In the genomic region with DNA sequence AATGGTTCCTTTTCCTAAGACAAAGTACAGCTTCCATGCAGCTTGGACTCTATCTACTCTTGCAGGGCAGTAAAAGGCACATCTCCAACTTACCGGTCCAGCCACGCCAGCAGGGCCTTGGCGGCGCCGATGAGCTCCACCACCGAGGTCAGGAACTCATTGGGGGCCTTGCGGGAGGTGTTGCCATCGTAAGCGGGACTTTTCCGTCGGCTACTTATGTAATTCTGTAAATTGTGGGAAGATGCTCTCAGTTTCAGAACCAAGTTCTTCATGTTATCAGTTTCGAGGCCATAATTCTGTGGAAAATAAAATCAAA, we compare ENCODE assay signal across 33 cellular contexts.
DNase-seq lines count a peak whose midpoint lies in the region; ATAC-seq, FAIRE-seq and TF ChIP-seq lines count a peak whose summit lies in the region.
"Had no signal": no experiment of that assay in that cellular context is flagged by ENCODE, and none has a peak within 500 bp of the region (broad histone marks: within the 10 kb centered on the region; RNA-seq: fewer than 3 reads in every experiment).

No MANE protein-coding gene starts in this region.

- no peak for ATAC-seq in HepG2
- ATAC-seq in HG03175 (IDR thresholded peaks at IDR 0.05; ENCODE audit: unreplicated experiment): peak; percentile 21
- ATAC-seq in Right ventricle myocardium superior (ENCODE audit: poor library complexity): no peak
- ATAC-seq: activated CD4-positive, alpha-beta T cell treated with anti-CD3 and anti-CD28 coated beads for 36 hours; activated CD8-positive, alpha-beta T cell treated with anti-CD3 and anti-CD28 coated beads, Interleukin-2, amount 10 ng/mL, durations not matched to agents 7 days and 5 days; left cardiac atrium; natural killer cell treated with Interleukin-12 subunit alpha and Interleukin-12 subunit beta and Interleukin-15 and Interleukin-18, amount 100 ng/mL, for 72 hours had no signal

- BruUV-seq in HepG2 (replicated peaks; lab: Mats Ljungman, UMichigan): no TSS peak

- H3K79me2 ChIP-seq in HepG2 (ENCODE audit: insufficient read depth, low read length): peaks cover 26% of the 10 kb centered on the region

- H3K36me3 ChIP-seq in liver (ENCODE audit: control insufficient read depth in 4 of 4, insufficient read depth in 3 of 4, low read depth in 1 of 4, low read length in 3 of 4) (peaks cover 0 to under 1% (median under 1%) of the 10 kb centered on the region in 4 donors), HepG2 (replicated peaks in 1 of 2; ENCODE audit: control insufficient read depth in 1 of 2, insufficient read depth in 2 of 2, low read length in 2 of 2) (peaks cover 9 to 37% of the 10 kb centered on the region in 2 experiments), duodenal mucosa (ENCODE audit: control insufficient read depth in 1 of 2, insufficient read depth in 2 of 2, low read length in 2 of 2) (peaks cover 0 to 2% of the 10 kb centered on the region in 2 donors)
- H3K36me3 ChIP-seq: HAP-1 had no signal

- CTCF ChIA-PET in HepG2 (lab: Yijun Ruan, JAX; ENCODE audit: low intra/inter-chr PET ratio, low total read pairs): no interaction called here

- WGBS in liver: 37% methylated on average over 12 of the region's 12 CpGs
- 95% methylated on average over 12 of the region's 12 CpGs for WGBS in HepG2 (ENCODE audit: low lambda C conversion rate)

- no peak overlapping the region for H2AFZ ChIP-seq in HepG2 (ENCODE audit: low read length)

- H3K4me1 ChIP-seq in liver (ENCODE audit: control insufficient read depth in 4 of 4, insufficient read depth in 4 of 4, low read length in 3 of 4): peaks cover 5 to 41% (median 21%) of the 10 kb centered on the region in 4 donors
- H3K4me1 ChIP-seq in HepG2 (ENCODE audit: insufficient read depth, low read length): peaks cover 40% of the 10 kb centered on the region
- H3K4me1 ChIP-seq in duodenal mucosa (ENCODE audit: control insufficient read depth in 1 of 2, insufficient read depth in 2 of 2, low read length in 2 of 2): peaks cover 5 to 27% of the 10 kb centered on the region in 2 donors

- H3K9ac ChIP-seq in liver (ENCODE audit: low read depth in 1 of 2, low read length in 2 of 2): peak overlapping the region in 1 of 2 donors; percentile 93
- no peak overlapping the region for H3K9ac ChIP-seq in HepG2 (ENCODE audit: insufficient read depth, low read depth, low read length)
- H3K9ac ChIP-seq in duodenal mucosa (ENCODE audit: low read depth in 1 of 2, low read length in 2 of 2): no peak overlapping the region

- no peak for TF ChIP-seq RAD21 in liver (IDR thresholded peaks at IDR 0.05)
- no peak for TF ChIP-seq RAD21 in HepG2 (CRISPR knock-in tag; IDR thresholded peaks at IDR 0.05)

- no peaks in the 10 kb centered on the region for H4K20me1 ChIP-seq in HepG2 (ENCODE audit: insufficient read depth, low read length)

- H3K27me3 ChIP-seq in liver (ENCODE audit: control insufficient read depth in 4 of 4, insufficient read depth in 4 of 4, low read length in 3 of 4) (no peaks in the 10 kb centered on the region), HepG2 (ENCODE audit: control insufficient read depth in 1 of 2, insufficient read depth in 2 of 2, low read length in 2 of 2) (no peaks in the 10 kb centered on the region), duodenal mucosa (ENCODE audit: control insufficient read depth in 1 of 2, insufficient read depth in 2 of 2, low read length in 2 of 2) (no peaks in the 10 kb centered on the region)
- H3K27me3 ChIP-seq: dorsolateral prefrontal cortex, Peyer's patch had no signal

- TF ChIP-seq CTCF in liver (IDR thresholded peaks at IDR 0.05; ENCODE audit: low read depth, low read length, missing input control): no peak
- no peak for TF ChIP-seq CTCF in HepG2 (CRISPR knock-in tag; IDR thresholded peaks at IDR 0.05)

- in situ Hi-C loops in HepG2 (cut with HindIII; ENCODE audit: extremely low pct_ligation_motif_present, low pct_unique_long_range_greater_than_20kb): no loop called here

- TF ChIP-seq POLR2A in HepG2 (IDR thresholded peaks at IDR 0.05; ENCODE audit: insufficient read depth in 1 of 2, low read depth in 2 of 2, low read length in 2 of 2) (no peak), H54 (IDR thresholded peaks at IDR 0.05; ENCODE audit: low read depth, low read length) (no peak)

- H3K4me3 ChIP-seq in liver (ENCODE audit: low read depth in 1 of 3, low read length in 3 of 3): peak overlapping the region in 2 of 3 donors; percentile 47 to 57
- no peak overlapping the region for H3K4me3 ChIP-seq in HepG2 (replicated peaks in 1 of 3; ENCODE audit: insufficient read depth in 1 of 3, low read depth in 2 of 3, low read length in 3 of 3)
- no peak overlapping the region for H3K4me3 ChIP-seq in duodenal mucosa (ENCODE audit: low read depth in 1 of 2, low read length in 2 of 2)
- H3K4me3 ChIP-seq: dorsolateral prefrontal cortex, HAP-1, Peyer's patch had no signal

- H3K27ac ChIP-seq in liver (ENCODE audit: low read depth in 1 of 2, low read length in 2 of 2) (peak overlapping the region; percentile 85 to 86), HepG2 (ENCODE audit: extremely low read length, insufficient read depth, low read length) (no peak overlapping the region), duodenal mucosa (ENCODE audit: low read depth, low read length) (peak overlapping the region; percentile 5)
- H3K27ac ChIP-seq: 22Rv1, dorsolateral prefrontal cortex had no signal

- DNase-seq in HepG2 (ENCODE audit: low spot score) (no peak), Right ventricle myocardium superior (no peak), NCI-H2227 treated with DMSO at 0.1 percent for 48 hours (lab: John Stamatoyannopoulos, UW) (no peak), inferior parietal cortex (ENCODE audit: extremely low spot score) (no peak), H54 (ENCODE audit: insufficient read length, low spot score) (no peak)
- DNase-seq: activated CD4-positive, alpha-beta T cell treated with anti-CD3 and anti-CD28 coated beads for 36 hours; activated CD8-positive, alpha-beta T cell treated with anti-CD3 and anti-CD28 coated beads, Interleukin-2, amount 10 ng/mL, durations not matched to agents 7 days and 5 days; activated naive CD4-positive, alpha-beta T cell treated with anti-CD3 and anti-CD28 coated beads, Interleukin-2, amount 50 U/mL, for 16 hours; amniotic stem cell; C1 segment of cervical spinal cord; cerebellar nuclear complex; COR-L47; DMS53; dorsolateral prefrontal cortex; hippocampal formation; Kasumi-1; left cardiac atrium; mammary epithelial cell; MV-4-11; NCI-H1436; NCI-H774; Peyer's patch; SIG-M5; stimulated activated CD4-positive, alpha-beta T cell treated with anti-CD3 and anti-CD28 coated beads, Interleukin-4, amount 100 ng/mL, for 4 hours; trophoblast cell had no signal

- H3K9me3 ChIP-seq in liver (ENCODE audit: control insufficient read depth in 4 of 4, low read length in 3 of 4) (no peaks in the 10 kb centered on the region), HepG2 (ENCODE audit: low read length) (no peaks in the 10 kb centered on the region), duodenal mucosa (ENCODE audit: control insufficient read depth in 1 of 2, low read length in 2 of 2) (no peaks in the 10 kb centered on the region)
- H3K9me3 ChIP-seq: HAP-1, Peyer's patch had no signal

- FAIRE-seq in HepG2 (lab: Jason Lieb, UNC): no peak
- FAIRE-seq in H54 (lab: Jason Lieb, UNC): no peak
- FAIRE-seq: frontal cortex, GM12892 had no signal

- POLR2A ChIA-PET in HepG2 (lab: Yijun Ruan, JAX): no interaction called here

- intact Hi-C loops in HepG2 (cut with micrococcal nuclease; ENCODE audit: unreplicated experiment): loop anchor here (2.0 kb wide), 1 partner anchor 67 kb away; no protein-coding TSS in a partner anchor
- intact Hi-C loops in Right ventricle myocardium superior (cut with DNase I): loop anchor here (10.0 kb wide), 1 partner anchor 63 kb away; no protein-coding TSS in a partner anchor

- no peak overlapping the region for H3K4me2 ChIP-seq in HepG2 (ENCODE audit: low read depth, low read length)

- TF ChIP-seq EP300 in HepG2 (IDR thresholded peaks at IDR 0.05; ENCODE audit: low read depth in 2 of 2, low read length in 2 of 2) (no peak), HepG2 (CRISPR knock-in tag; IDR thresholded peaks at IDR 0.05; ENCODE audit: borderline replicate concordance) (no peak)

TF ChIP-seq in liver, 16 proteins besides CTCF, POLR2A, EP300 and RAD21:
- peak in 1 of 2 donors; percentile 47 for TF ChIP-seq RXRA (IDR thresholded peaks at IDR 0.05)
- peak in 1 of 2 donors; percentile 7 for TF ChIP-seq JUND (IDR thresholded peaks at IDR 0.05)
- peak; percentile 31 for TF ChIP-seq YY1 (IDR thresholded peaks at IDR 0.05)
- peak in 1 of 2 donors; percentile 31 for TF ChIP-seq HNF4A (conservative IDR thresholded peaks at IDR 0.05)
- no peak for TF ChIP-seq EGR1 (IDR thresholded peaks at IDR 0.05; ENCODE audit: low read depth in 2 of 2)
TF ChIP-seq in liver: peak in this region for 4.

TF ChIP-seq in HepG2, 621 proteins besides CTCF, POLR2A, EP300 and RAD21 (continues in another document):
- TF ChIP-seq PHF20 (CRISPR knock-in tag; IDR thresholded peaks at IDR 0.05) (no peak), ZFP37 (CRISPR knock-in tag; IDR thresholded peaks at IDR 0.05; ENCODE audit: borderline replicate concordance) (no peak), PHF8 (CRISPR knock-in tag; IDR thresholded peaks at IDR 0.05) (no peak), ZFX (CRISPR knock-in tag; IDR thresholded peaks at IDR 0.05; ENCODE audit: low read depth) (no peak), HNRNPK (IDR thresholded peaks at IDR 0.05; ENCODE audit: low read depth, low read length, poor library complexity, severe bottlenecking) (no peak), ZSCAN30 (CRISPR knock-in tag; IDR thresholded peaks at IDR 0.05) (no peak), CREB3 (CRISPR knock-in tag; IDR thresholded peaks at IDR 0.05) (no peak), ZNF564 (CRISPR knock-in tag; IDR thresholded peaks at IDR 0.05) (no peak), JUND (CRISPR knock-in tag; IDR thresholded peaks at IDR 0.05) (no peak), PHB2 (IDR thresholded peaks at IDR 0.05; ENCODE audit: partially characterized antibody) (no peak), HOXA3 (CRISPR knock-in tag; IDR thresholded peaks at IDR 0.05) (no peak), ZNF143 (CRISPR knock-in tag; IDR thresholded peaks at IDR 0.05) (no peak), ZNF235 (CRISPR knock-in tag; IDR thresholded peaks at IDR 0.05; ENCODE audit: borderline replicate concordance) (no peak), RBM22 (optimal IDR thresholded peaks at IDR 0.05; ENCODE audit: low read length) (no peak), WIZ (CRISPR knock-in tag; IDR thresholded peaks at IDR 0.05) (no peak), CHD4 (IDR thresholded peaks at IDR 0.05; ENCODE audit: borderline replicate concordance, low read length) (no peak)

Comparison
In these comparisons a context has a peak if more than half of its experiments do, and no peak if none do; other contexts are left out.
1. H3K4me3 ChIP-seq: peak in liver (2 of 3); none in HepG2 (0 of 3) and duodenal mucosa (0 of 2).